18 cellular contexts compared by ENCODE assay signal in genomic region chr10:27052646-27053045, GRCh38. TPM values are rescaled to one million over a fixed set of nuclear protein-coding genes. Genes with fewer than 3 reads are reported as not detected.
DNase-seq lines count a peak whose midpoint lies in the region; FAIRE-seq and TF ChIP-seq lines count a peak whose summit lies in the region.
"Had no signal": no experiment of that assay in that cellular context is flagged by ENCODE, and none has a peak within 500 bp of the region (broad histone marks: within the 10 kb centered on the region; RNA-seq: fewer than 3 reads in every experiment).

No MANE protein-coding gene starts in this region.

- TF ChIP-seq CTCF in GM10266 (IDR thresholded peaks at IDR 0.05; ENCODE audit: control insufficient read depth, insufficient read depth, low read depth, missing control alignments), result no peak

- H3K4me1 ChIP-seq in small intestine (ENCODE audit: control insufficient read depth in 2 of 2, insufficient read depth in 1 of 2, low read depth in 1 of 2, low read length in 1 of 2), result no peaks in the 10 kb centered on the region
- H3K4me1 ChIP-seq: HAP-1 had no signal

- H3K27me3 ChIP-seq in small intestine (ENCODE audit: control insufficient read depth in 2 of 2, insufficient read depth in 2 of 2, low read length in 2 of 2), result no peaks in the 10 kb centered on the region
- H3K27me3 ChIP-seq: BLaER1 had no signal

- no peaks in the 10 kb centered on the region for H3K36me3 ChIP-seq in small intestine (ENCODE audit: control insufficient read depth in 2 of 2, insufficient read depth in 2 of 2, low read length in 2 of 2)
- H3K36me3 ChIP-seq: BLaER1 had no signal

- FAIRE-seq in small intestine (lab: Jason Lieb, UNC), result no peak
- FAIRE-seq: GM12892, H54 had no signal

- no peak overlapping the region for H3K27ac ChIP-seq in small intestine (ENCODE audit: low read depth in 1 of 2, low read length in 1 of 2)
- H3K27ac ChIP-seq: BLaER1, C4-2B had no signal

- DNase-seq in amniotic epithelial cell (ENCODE audit: low read depth) (peak; percentile 5), kidney glomerular epithelial cell (lab: John Stamatoyannopoulos, UW) (peak; percentile 5), small intestine (peak; percentile 3), NCI-H69 (lab: John Stamatoyannopoulos, UW) (no peak), GM10266 (ENCODE audit: extremely low spot score) (no peak), DMS 273 treated with DMSO at 0.1 percent for 48 hours (lab: John Stamatoyannopoulos, UW) (no peak)
- DNase-seq: Caco-2; CD4-positive, CD25-positive, alpha-beta regulatory T cell; CD8-positive, alpha-beta T cell; DMS79; GF-D8; GOT3; HFFc6 had no signal

- H3K9me3 ChIP-seq in small intestine (ENCODE audit: control insufficient read depth, low read depth), result no peaks in the 10 kb centered on the region
- H3K9me3 ChIP-seq: BLaER1, Caco-2, HAP-1 had no signal

- H3K4me3 ChIP-seq in small intestine (ENCODE audit: low read depth in 1 of 2, low read length in 2 of 2), result no peak overlapping the region
- H3K4me3 ChIP-seq: BLaER1, HAP-1 had no signal

RNA-seq across cellular contexts. Expression of gene ANKRD26, which starts 47.6 kb away (rescaled TPM):
- 1 to 10 TPM; 1.9 to 3.1 (median 2.1) TPM for polyA plus RNA-seq in small intestine

Comparison
In these comparisons a context has a peak if more than half of its experiments do, and no peak if none do; other contexts are left out.
1. DNase-seq: peak in amniotic epithelial cell (single experiment), kidney glomerular epithelial cell (single experiment) and small intestine (single experiment); none in NCI-H69 (single experiment), GM10266 (single experiment) and DMS 273 treated with DMSO at 0.1 percent for 48 hours (single experiment).